20 cellular contexts compared by ENCODE assay signal in the genomic region with DNA sequence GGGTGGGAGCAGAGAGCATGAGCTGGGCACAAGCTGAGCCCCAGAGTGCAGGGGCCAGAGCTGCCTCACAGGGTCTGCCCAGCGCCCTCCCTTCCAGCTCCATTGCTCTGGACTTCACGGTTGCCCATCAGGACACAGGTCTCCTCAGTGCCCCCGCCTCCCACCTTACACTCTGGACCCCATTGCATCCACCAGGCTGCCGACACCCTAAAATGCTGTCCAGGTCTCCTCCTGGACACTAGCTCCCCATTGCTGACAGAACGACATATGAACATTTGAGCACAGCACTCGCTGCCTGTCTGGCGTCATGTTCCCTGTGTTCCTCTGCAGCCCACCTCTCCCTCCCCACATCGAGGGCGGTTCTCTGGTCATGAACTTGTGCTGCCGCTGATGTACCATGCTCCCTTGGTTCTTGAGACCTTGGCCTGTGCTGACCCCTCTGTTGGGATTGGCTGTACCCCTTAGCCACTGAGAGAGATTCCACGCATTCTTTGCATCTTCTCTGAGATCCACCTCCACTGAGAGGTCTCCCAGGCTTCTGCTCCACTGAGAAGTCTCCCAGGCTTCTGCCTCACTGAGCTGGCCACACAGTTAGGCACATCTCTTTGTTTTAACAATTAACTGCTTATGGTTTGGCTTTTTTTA.
"Had no signal": no experiment of that assay in that cellular context is flagged by ENCODE, and none has a peak within 500 bp of the region (broad histone marks: within the 10 kb centered on the region; RNA-seq: fewer than 3 reads in every experiment).

No MANE protein-coding gene starts in this region.

- H3K27ac ChIP-seq: colonic mucosa, foreskin keratinocyte, tibial artery had no signal

- H3K27ac Mint-ChIP-seq: nephron progenitor cell; stimulated activated memory B cell treated with anti-CD40 and anti-IgM and Interleukin-4, amounts not matched to agents 10 μg/mL and 1 μg/mL and 100 μg/mL, for 72 hours; stimulated activated naive CD8-positive, alpha-beta T cell treated with anti-CD3 and anti-CD28 coated beads, Interleukin-15, Interleukin-2, amounts not matched to agents 100 ng/mL and 50 ng/mL, for 24 hours had no signal

- H3K4me1 ChIP-seq: colonic mucosa, foreskin keratinocyte had no signal

- H3K36me3 ChIP-seq: colonic mucosa, tibial artery had no signal

- H3K4me3 ChIP-seq: colonic mucosa, lung, tibial artery had no signal

- ATAC-seq: foreskin keratinocyte; stimulated activated memory B cell treated with anti-CD40 and anti-IgM and Interleukin-4, amounts not matched to agents 10 μg/mL and 1 μg/mL and 100 μg/mL, for 72 hours had no signal

- H3K9me3 ChIP-seq: colonic mucosa, tibial artery had no signal

- H3K36me3 Mint-ChIP-seq: stimulated activated memory B cell treated with anti-CD40 and anti-IgM and Interleukin-4, amounts not matched to agents 10 μg/mL and 1 μg/mL and 100 μg/mL, for 72 hours had no signal

- FAIRE-seq: endothelial cell of umbilical vein, kidney had no signal

- DNase-seq: cerebellar nuclear complex; colonic mucosa; dermis blood vessel endothelial cell; erythroblast; foreskin keratinocyte; kidney; left cardiac atrium; left ventricle myocardium superior; mesenchymal stem cell; midbrain; nephron progenitor cell; right cardiac atrium; stimulated activated CD4-positive, alpha-beta T cell treated with anti-CD3 and anti-CD28 coated beads, Interleukin-15, amount 100 ng/mL, for 24 hours; stimulated activated CD4-positive, alpha-beta T cell treated with anti-CD3 and anti-CD28 coated beads, Interleukin-1b, Interleukin-23, amount 100 ng/mL, for 48 hours; stimulated activated CD4-positive, alpha-beta T cell treated with anti-CD3 and anti-CD28 coated beads, Interleukin-4, amount 100 ng/mL, for 24 hours; tibial artery had no signal

- H3K4me1 Mint-ChIP-seq: stimulated activated memory B cell treated with anti-CD40 and anti-IgM and Interleukin-4, amounts not matched to agents 10 μg/mL and 1 μg/mL and 100 μg/mL, for 72 hours had no signal

- H3K4me3 Mint-ChIP-seq: nephron progenitor cell; stimulated activated memory B cell treated with anti-CD40 and anti-IgM and Interleukin-4, amounts not matched to agents 10 μg/mL and 1 μg/mL and 100 μg/mL, for 72 hours; stimulated activated naive CD8-positive, alpha-beta T cell treated with anti-CD3 and anti-CD28 coated beads, Interleukin-15, Interleukin-2, amounts not matched to agents 100 ng/mL and 50 ng/mL, for 24 hours had no signal

- H3K27me3 ChIP-seq: tibial artery had no signal
